Comparison of ENCODE assay signal across 14 cellular contexts in genomic region chr15:25391971-25392733, GRCh38. TPM values are rescaled to one million over a fixed set of nuclear protein-coding genes. Genes with fewer than 3 reads are reported as not detected.
DNase-seq lines count a peak whose midpoint lies in the region; TF ChIP-seq lines count a peak whose summit lies in the region.
"Had no signal": no experiment of that assay in that cellular context is flagged by ENCODE, and none has a peak within 500 bp of the region (broad histone marks: within the 10 kb centered on the region; RNA-seq: fewer than 3 reads in every experiment).

No MANE protein-coding gene starts in this region.

- DNase-seq in A673 (ENCODE audit: low spot score) = peak; percentile 67
- peak; percentile 17 for DNase-seq in HFF-Myc (ENCODE audit: extremely low read depth, low read depth)
- DNase-seq in brain pericyte (ENCODE audit: low read depth, low spot score) = peak; percentile 27
- DNase-seq in iris pigment epithelial cell (ENCODE audit: low read depth) = peak; percentile 83
- no peak for DNase-seq in OCI-M2 (lab: John Stamatoyannopoulos, UW; ENCODE audit: unreplicated experiment)
- no peak for DNase-seq in tibial artery
- DNase-seq in glutamatergic neuron = no peak
- no peak for DNase-seq in central memory CD4-positive, alpha-beta T cell
- DNase-seq: activated B cell treated with CpG ODN at 0.5 μM for 24 hours; cortex of kidney; Kasumi-1; NCI-H2227 treated with DMSO at 0.1 percent for 48 hours; stimulated activated CD4-positive, alpha-beta T cell treated with anti-CD3 and anti-CD28 coated beads, Interleukin-2, amount 100 ng/mL, for 24 hours had no signal

- peaks cover 10% of the 10 kb centered on the region for H3K9me3 ChIP-seq in A673 (ENCODE audit: low read depth, low read length, poor library complexity, severe bottlenecking)
- peaks cover 0 to 2% (median 0%) of the 10 kb centered on the region in 3 donors for H3K9me3 ChIP-seq in tibial artery

- H3K27ac ChIP-seq in A673 (ENCODE audit: low read depth, low read length, poor library complexity, severe bottlenecking) (peak overlapping the region; percentile 71), tibial artery (no peak overlapping the region)
- H3K27ac ChIP-seq: C4-2B had no signal

- H3K27ac Mint-ChIP-seq in glutamatergic neuron (ENCODE audit: unreplicated experiment) = no peak overlapping the region
- H3K27ac Mint-ChIP-seq: activated B cell treated with CpG ODN at 0.5 μM for 24 hours had no signal

- no peaks in the 10 kb centered on the region for H3K27me3 Mint-ChIP-seq in glutamatergic neuron (ENCODE audit: unreplicated experiment)
- H3K27me3 Mint-ChIP-seq: activated B cell treated with CpG ODN at 0.5 μM for 24 hours had no signal

- POLR2A ChIA-PET in A673 (lab: Charles Lee; ENCODE audit: low non-redundant PET) = no interaction called here

- H3K36me3 ChIP-seq in A673 (ENCODE audit: insufficient read depth, low read length, poor library complexity, severe bottlenecking) (peaks cover 4% of the 10 kb centered on the region), tibial artery (no peaks in the 10 kb centered on the region)

- CTCF ChIA-PET in A673 (lab: Charles Lee) = no interaction called here

- no peaks in the 10 kb centered on the region for H3K36me3 Mint-ChIP-seq in glutamatergic neuron (ENCODE audit: unreplicated experiment)

- BruUV-seq in A673 (replicated peaks; lab: Mats Ljungman, UMichigan) = no TSS peak

- intact Hi-C loops in A673 (cut with micrococcal nuclease; ENCODE audit: unreplicated experiment) (no loop called here), tibial artery (cut with DNase I; ENCODE audit: low total_unique reads) (no loop called here)

- no peak overlapping the region for H3K4me3 ChIP-seq in A673 (ENCODE audit: low read depth, low read length, poor library complexity, severe bottlenecking)
- no peak overlapping the region for H3K4me3 ChIP-seq in HFF-Myc (replicated peaks; ENCODE audit: low read depth, low read length)
- H3K4me3 ChIP-seq in tibial artery = no peak overlapping the region

- H3K27me3 ChIP-seq in A673 (replicated peaks; ENCODE audit: insufficient read depth, low read depth, low read length, poor library complexity) (no peaks in the 10 kb centered on the region), tibial artery (no peaks in the 10 kb centered on the region)

- TF ChIP-seq CTCF in A673 (conservative IDR thresholded peaks at IDR 0.05; ENCODE audit: low read depth, low read length) = no peak
- no peak for TF ChIP-seq CTCF in HFF-Myc (IDR thresholded peaks at IDR 0.05; ENCODE audit: low read depth, low read length, missing control alignments)
- no peak for TF ChIP-seq CTCF in tibial artery (IDR thresholded peaks at IDR 0.05)
- TF ChIP-seq CTCF in glutamatergic neuron (IDR thresholded peaks at IDR 0.05; ENCODE audit: partially characterized antibody, unreplicated experiment) = no peak

- H3K4me1 Mint-ChIP-seq in glutamatergic neuron (ENCODE audit: low read depth, unreplicated experiment) = peaks cover 7% of the 10 kb centered on the region

- no peak overlapping the region for H3K4me3 Mint-ChIP-seq in glutamatergic neuron (ENCODE audit: unreplicated experiment)
- H3K4me3 Mint-ChIP-seq: activated B cell treated with CpG ODN at 0.5 μM for 24 hours had no signal

- peaks cover 15% of the 10 kb centered on the region for H3K4me1 ChIP-seq in A673 (ENCODE audit: insufficient read depth, low read length, poor library complexity, severe bottlenecking)
- H3K4me1 ChIP-seq in tibial artery = peaks cover 0 to 13% (median 9%) of the 10 kb centered on the region in 4 donors

- H3K9me3 Mint-ChIP-seq in glutamatergic neuron (ENCODE audit: unreplicated experiment) = peaks cover 2% of the 10 kb centered on the region

RNA-seq across cellular contexts. Expression of gene UBE3A, which starts 46.7 kb away (rescaled TPM):
- total RNA-seq in A673 (2021) (101 and 104 TPM in 2 replicates), glutamatergic neuron (ENCODE audit: unreplicated experiment) (152 TPM)

Comparison
In these comparisons a context has a peak if more than half of its experiments do, and no peak if none do; other contexts are left out.
1. DNase-seq: peak in A673 (single experiment), HFF-Myc (single experiment), brain pericyte (single experiment) and iris pigment epithelial cell (single experiment); none in OCI-M2 (single experiment), tibial artery (0 of 2), glutamatergic neuron (single experiment) and central memory CD4-positive, alpha-beta T cell (single experiment).